In genomic region chr7:127021857-127022256, GRCh38 we compare ENCODE assay signal across 27 cellular contexts.
"Had no signal": no experiment of that assay in that cellular context is flagged by ENCODE, and none has a peak within 500 bp of the region (broad histone marks: within the 10 kb centered on the region; RNA-seq: fewer than 3 reads in every experiment).

No MANE protein-coding gene starts in this region.

- H3K4me3 ChIP-seq: stomach, suprapubic skin, testis, thoracic aorta, thyroid gland, tibial artery, tibial nerve, transverse colon, upper lobe of left lung, upper lobe of right lung, uterus, vagina had no signal

- H3K36me3 ChIP-seq: stomach, suprapubic skin, thoracic aorta, thyroid gland, tibial artery, tibial nerve, transverse colon, upper lobe of left lung, upper lobe of right lung, uterus, vagina had no signal

- H3K27ac ChIP-seq: stomach, suprapubic skin, testis, thoracic aorta, thyroid gland, tibial artery, tibial nerve, upper lobe of left lung, upper lobe of right lung, uterus, vagina had no signal

- DNase-seq: stimulated activated CD4-positive, alpha-beta T cell treated with anti-CD3 and anti-CD28 coated beads, Interleukin-2, amount 100 ng/mL, for 48 hours; stimulated activated CD4-positive, alpha-beta T cell treated with anti-CD3 and anti-CD28 coated beads, Interleukin-4, amount 100 ng/mL, for 1 hour; stimulated activated CD4-positive, alpha-beta T cell treated with anti-CD3 and anti-CD28 coated beads, Interleukin-4, amount 100 ng/mL, for 24 hours; stimulated activated CD4-positive, alpha-beta T cell treated with anti-CD3 and anti-CD28 coated beads, Interleukin-4, amount 100 ng/mL, for 4 hours; stimulated activated CD8-positive, alpha-beta memory T cell treated with anti-CD3 and anti-CD28 coated beads, Interleukin-4, amount 100 ng/mL, for 48 hours; stimulated activated naive B cell treated with anti-CD40 and anti-IgM and Interleukin-4, amounts not matched to agents 10 μg/mL and 1 μg/mL and 100 μg/mL, for 72 hours; stimulated activated naive CD4-positive, alpha-beta T cell; stimulated activated naive CD4-positive, alpha-beta T cell treated with Interleukin-2 at 50 U/mL for 16 hours; stimulated activated naive CD8-positive, alpha-beta T cell treated with anti-CD3 and anti-CD28 coated beads, Interleukin-15, amount 100 ng/mL, for 72 hours; stimulated activated naive CD8-positive, alpha-beta T cell treated with anti-CD3 and anti-CD28 coated beads, Interleukin-15, Interleukin-2, amounts not matched to agents 100 U/mL and 50 U/mL, for 24 hours; stomach; substantia nigra; testis; thyroid gland; tibial artery; transverse colon; trophoblast cell; upper lobe of left lung; upper lobe of right lung; uterus had no signal

- ATAC-seq: stimulated activated effector memory CD8-positive, alpha-beta T cell treated with anti-CD3 and anti-CD28 coated beads, Interleukin-12 subunit alpha, Interleukin-12 subunit beta, amount 100 ng/mL, for 72 hours; stimulated activated memory B cell treated with anti-CD40 and anti-IgM and Interleukin-4, amounts not matched to agents 10 μg/mL and 1 μg/mL and 100 μg/mL, for 72 hours; stimulated activated naive B cell treated with anti-CD40 and anti-IgM and Interleukin-4, amounts not matched to agents 10 μg/mL and 1 μg/mL and 100 μg/mL, for 72 hours; stimulated activated naive CD8-positive, alpha-beta T cell treated with anti-CD3 and anti-CD28 coated beads, Interleukin-15, amount 100 ng/mL, for 72 hours; stimulated activated naive CD8-positive, alpha-beta T cell treated with anti-CD3 and anti-CD28 coated beads, Interleukin-15, Interleukin-2, amounts not matched to agents 100 U/mL and 50 U/mL, for 24 hours; upper lobe of right lung had no signal

- H3K4me1 ChIP-seq: stomach, suprapubic skin, testis, thyroid gland, tibial artery, tibial nerve, upper lobe of left lung, upper lobe of right lung, uterus, vagina had no signal

- FAIRE-seq: urothelium cell line had no signal

- H3K9me3 ChIP-seq: testis, thoracic aorta, thyroid gland, tibial artery, transverse colon, upper lobe of left lung, upper lobe of right lung, uterus, vagina had no signal

- H3K27me3 ChIP-seq: stomach, suprapubic skin, testis, thyroid gland, tibial artery, tibial nerve, transverse colon, upper lobe of left lung, upper lobe of right lung, uterus, vagina had no signal
